In the genomic region with DNA sequence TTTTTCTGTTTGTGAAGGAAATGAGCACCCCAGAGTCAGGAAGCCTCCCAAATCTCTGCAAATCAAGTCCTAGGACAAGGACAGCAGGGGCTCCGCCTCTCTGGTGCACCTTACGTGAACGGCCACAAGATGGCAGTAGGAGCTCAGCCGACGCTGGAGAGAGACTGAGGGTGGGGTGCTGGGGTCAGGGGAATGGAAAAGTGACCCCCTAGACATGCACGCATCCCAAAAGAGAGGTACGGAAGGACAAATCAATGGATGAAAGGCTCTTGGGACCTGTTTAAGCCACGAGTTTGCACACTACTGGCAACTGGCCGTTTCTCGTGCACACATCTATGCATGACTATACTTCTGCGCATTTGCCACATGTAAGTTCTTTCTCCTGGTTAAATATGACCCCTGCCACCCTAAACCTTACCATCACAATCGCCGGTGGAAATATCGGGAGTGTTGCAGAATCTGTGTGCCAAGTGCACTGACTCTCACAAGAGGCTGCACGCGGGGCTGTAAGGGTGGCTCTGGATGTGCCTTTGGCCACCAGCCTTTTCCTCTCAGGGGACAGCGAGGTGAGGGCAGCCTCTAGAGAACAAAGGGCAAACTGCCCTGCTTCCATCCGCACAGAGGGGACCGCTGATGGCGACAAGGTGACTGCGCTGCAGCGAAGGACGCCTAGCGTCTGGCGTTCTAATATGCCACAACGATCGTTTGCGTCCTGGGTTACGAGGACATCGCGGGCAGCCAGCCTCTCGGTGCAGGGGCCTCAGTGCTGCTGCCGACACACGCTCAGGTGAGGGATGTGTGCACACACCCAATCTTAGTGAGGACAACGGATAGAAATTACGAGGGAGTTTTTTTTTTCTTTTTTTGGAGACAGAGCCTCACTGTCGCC, we compare ENCODE assay signal across 8 cellular contexts.
DNase-seq lines count a peak whose midpoint lies in the region; ATAC-seq and TF ChIP-seq lines count a peak whose summit lies in the region.

No MANE protein-coding gene starts in this region.

- peaks cover 23% of the 10 kb centered on the region for H3K4me1 ChIP-seq in hepatocyte (ENCODE audit: insufficient read depth)
- H3K4me1 ChIP-seq in gastrocnemius medialis: no peaks in the 10 kb centered on the region

- H3K27me3 Mint-ChIP-seq in T-cell: no peaks in the 10 kb centered on the region

- peak; percentile 47 to 70 (median 58) for ATAC-seq in T-cell (replicated peaks in 1 of 4)
- ATAC-seq in gastrocnemius medialis: no peak
- ATAC-seq in HG03095 (IDR thresholded peaks at IDR 0.05; ENCODE audit: unreplicated experiment): no peak
- ATAC-seq in HG03159 (IDR thresholded peaks at IDR 0.05; ENCODE audit: unreplicated experiment): no peak

- no peaks in the 10 kb centered on the region for H3K9me3 Mint-ChIP-seq in T-cell

- CTCF ChIA-PET in T-cell (lab: Charles Lee): interaction anchor here (0.6 to 4.0 kb wide), 9 partner anchors 36 to 716 kb away, joined by 3 to 35 read pairs (median 4); no protein-coding TSS in a partner anchor

- no peak overlapping the region for H3K4me3 ChIP-seq in hepatocyte
- no peak overlapping the region for H3K4me3 ChIP-seq in gastrocnemius medialis

- H3K4me1 Mint-ChIP-seq in T-cell: peaks cover 14 to 28% (median 24%) of the 10 kb centered on the region in 3 donors

- H3K36me3 Mint-ChIP-seq in T-cell: no peaks in the 10 kb centered on the region

- intact Hi-C loops in gastrocnemius medialis (cut with DNase I; ENCODE audit: low total_unique reads): loop anchor here (1.0 kb wide), 1 partner anchor 614 kb away; no protein-coding TSS in a partner anchor

- H3K9me2 ChIP-seq in hepatocyte (replicated peaks; ENCODE audit: insufficient read depth): no peaks in the 10 kb centered on the region

- WGBS in hepatocyte (ENCODE audit: low lambda C conversion rate, missing lambda C conversion rate): 76% methylated on average over 37 of the region's 37 CpGs

- peak; percentile 78 for DNase-seq in ELR (ENCODE audit: low read depth)
- peak; percentile 46 for DNase-seq in LoVo (ENCODE audit: low spot score)
- peak in 33 of 34 experiments; percentile 13 to 62 (median 48) for DNase-seq in T-cell
- peak; percentile 76 for DNase-seq in astrocyte of the hippocampus (ENCODE audit: low read depth, low spot score)
- DNase-seq in hepatocyte (ENCODE audit: low spot score): peak; percentile 75
- DNase-seq in gastrocnemius medialis: peak in 1 of 2 donors; percentile 15

- no peak overlapping the region for H3K27ac ChIP-seq in hepatocyte
- no peak overlapping the region for H3K27ac ChIP-seq in gastrocnemius medialis

- no peaks in the 10 kb centered on the region for H4K20me1 ChIP-seq in hepatocyte (ENCODE audit: insufficient read depth, poor library complexity, severe bottlenecking)

- H3K36me3 ChIP-seq in hepatocyte (replicated peaks; ENCODE audit: insufficient read depth, low read depth) (no peaks in the 10 kb centered on the region), gastrocnemius medialis (no peaks in the 10 kb centered on the region)

- POLR2A ChIA-PET in T-cell (lab: Charles Lee): no interaction called here

- H3K9me3 ChIP-seq in hepatocyte (ENCODE audit: low read depth): no peaks in the 10 kb centered on the region
- H3K9me3 ChIP-seq in gastrocnemius medialis: no peaks in the 10 kb centered on the region

- H3K79me2 ChIP-seq in hepatocyte: no peaks in the 10 kb centered on the region

- no peak overlapping the region for H3K4me3 Mint-ChIP-seq in T-cell

- TF ChIP-seq CTCF in hepatocyte (IDR thresholded peaks at IDR 0.05; ENCODE audit: poor library complexity) (peak; percentile 98), gastrocnemius medialis (IDR thresholded peaks at IDR 0.05 in 4 of 5, conservative IDR thresholded peaks at IDR 0.05 in 1 of 5) (peak; percentile 58 to 83 (median 77))

- in situ Hi-C loops in gastrocnemius medialis (cut with MboI; ENCODE audit: low sequenced_read_pairs in 4 of 4): loop anchor here (5.0 to 10.0 kb wide), 2 partner anchors 615 to 618 kb away; no protein-coding TSS in a partner anchor

- no peak overlapping the region for H3K27ac Mint-ChIP-seq in T-cell

- H3K4me2 ChIP-seq in hepatocyte: no peak overlapping the region

- no peak for TF ChIP-seq POLR2A in gastrocnemius medialis (IDR thresholded peaks at IDR 0.05)

- no peak overlapping the region for H2AFZ ChIP-seq in hepatocyte

- H3K27me3 ChIP-seq in hepatocyte (no peaks in the 10 kb centered on the region), gastrocnemius medialis (no peaks in the 10 kb centered on the region)

Comparison
In these comparisons a context has a peak if more than half of its experiments do, and no peak if none do; other contexts are left out.
1. ATAC-seq: peak in T-cell (4 of 4); none in gastrocnemius medialis (0 of 2), HG03095 (single experiment) and HG03159 (single experiment).